Comparison of ENCODE assay signal across 8 cellular contexts in the genomic region with DNA sequence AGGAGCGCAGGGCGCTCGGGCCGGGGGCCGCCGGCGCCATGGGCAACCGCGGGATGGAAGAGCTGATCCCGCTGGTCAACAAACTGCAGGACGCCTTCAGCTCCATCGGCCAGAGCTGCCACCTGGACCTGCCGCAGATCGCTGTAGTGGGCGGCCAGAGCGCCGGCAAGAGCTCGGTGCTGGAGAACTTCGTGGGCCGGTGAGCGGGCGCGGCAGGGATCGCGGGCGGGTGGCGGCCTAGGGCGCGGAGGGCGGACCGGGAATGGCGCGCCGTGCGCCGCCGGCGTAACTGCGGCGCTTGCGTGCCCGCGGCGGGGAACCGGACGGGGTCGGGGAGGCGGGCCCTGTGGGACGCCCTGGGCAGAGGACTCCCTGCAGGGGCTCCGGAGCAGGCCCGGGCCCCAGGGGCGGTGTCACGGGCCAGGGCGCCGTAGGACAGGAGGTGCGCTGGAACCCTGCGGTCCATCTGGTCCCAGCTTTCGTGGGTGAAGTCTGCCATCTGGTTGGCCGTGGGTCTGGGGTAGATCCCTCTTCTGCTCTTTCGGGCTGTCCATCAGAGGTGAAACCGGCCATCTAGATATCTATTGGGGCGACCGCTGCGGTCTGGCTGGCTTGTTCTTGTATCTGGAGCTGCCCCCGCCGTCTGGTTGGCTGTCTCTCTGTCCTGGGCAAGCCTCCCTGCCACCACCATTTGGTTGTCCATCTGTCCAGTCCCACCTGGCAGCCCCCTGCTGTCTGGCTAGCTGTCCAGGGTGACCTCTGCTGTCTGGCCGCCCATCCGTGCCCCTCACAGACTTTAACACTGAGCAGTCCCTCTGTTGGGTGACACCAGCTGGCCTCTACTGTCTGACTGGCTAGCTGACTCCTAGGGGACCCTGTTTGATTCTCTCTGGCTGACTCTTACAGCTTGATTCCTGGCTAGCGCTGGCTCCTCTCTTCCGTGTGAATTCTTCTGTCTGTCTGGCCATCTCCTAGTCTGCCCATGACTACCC. TPM values are rescaled to one million over a fixed set of nuclear protein-coding genes. Genes with fewer than 3 reads are reported as not detected.
A peak's percentile ranks its signal among the peaks of the same experiment; 100 is the strongest.
DNase-seq lines count a peak whose midpoint lies in the region; ATAC-seq and TF ChIP-seq lines count a peak whose summit lies in the region.

No MANE protein-coding gene starts in this region.

- H3K4me2 ChIP-seq in OCI-LY3 (ENCODE audit: low read length), result peak overlapping the region; percentile 91

- H3K9ac ChIP-seq in OCI-LY3 (ENCODE audit: low read length), result peak overlapping the region; percentile 83

- H2AFZ ChIP-seq in OCI-LY3 (ENCODE audit: low read depth, low read length), result no peak overlapping the region

- H3K27me3 ChIP-seq in OCI-LY3 (ENCODE audit: low read depth, low read length), result no peaks in the 10 kb centered on the region

- peak; percentile 68 for DNase-seq in GM12865 (ENCODE audit: low read depth)
- no peak for DNase-seq in HFF-Myc (ENCODE audit: extremely low read depth, low read depth)
- peak; percentile 86 for DNase-seq in activated effector memory CD4-positive, alpha-beta T cell treated with anti-CD3 and anti-CD28 coated beads, Interleukin-2, amount 50 U/mL, for 16 hours
- DNase-seq in germinal center (ENCODE audit: low spot score), result peak; percentile 56
- no peak for DNase-seq in omental fat pad (ENCODE audit: low spot score)
- DNase-seq in kidney glomerular epithelial cell (lab: John Stamatoyannopoulos, UW), result no peak

- TF ChIP-seq CTCF in GM12865 (IDR thresholded peaks at IDR 0.05; ENCODE audit: insufficient read depth, low read depth, low read length, missing control alignments) (no peak), HFF-Myc (IDR thresholded peaks at IDR 0.05; ENCODE audit: low read depth, low read length, missing control alignments) (no peak), OCI-LY3 (IDR thresholded peaks at IDR 0.05; ENCODE audit: low read depth, low read length) (no peak), omental fat pad (IDR thresholded peaks at IDR 0.05) (no peak)

- ATAC-seq in omental fat pad (ENCODE audit: low FRiP score), result peak; percentile 5
- ATAC-seq in HG02970 (IDR thresholded peaks at IDR 0.05; ENCODE audit: low FRiP score, unreplicated experiment), result no peak

- peak overlapping the region; percentile 47 for H3K27ac ChIP-seq in OCI-LY3 (ENCODE audit: low read length)

- H4K20me1 ChIP-seq in OCI-LY3 (ENCODE audit: insufficient read depth, low read length), result peaks cover 29% of the 10 kb centered on the region

- H3K4me3 ChIP-seq in GM12865 (ENCODE audit: low read depth, low read length) (peak overlapping the region; percentile 98), HFF-Myc (replicated peaks; ENCODE audit: low read depth, low read length) (peak overlapping the region; percentile 64), OCI-LY3 (ENCODE audit: low read length) (peak overlapping the region; percentile 82)

- H3K79me2 ChIP-seq in OCI-LY3 (ENCODE audit: low read length), result peaks cover 55% of the 10 kb centered on the region

- H3K4me1 ChIP-seq in OCI-LY3 (ENCODE audit: low read length), result peaks cover 11% of the 10 kb centered on the region

- H3K9me3 ChIP-seq in OCI-LY3 (ENCODE audit: insufficient read depth, low read length), result no peaks in the 10 kb centered on the region

- peaks cover 13% of the 10 kb centered on the region for H3K36me3 ChIP-seq in OCI-LY3 (replicated peaks; ENCODE audit: low read depth, low read length)

RNA-seq across cellular contexts. Expression of a gene that starts 0.6 kb away (rescaled TPM):
- 100 to 1,000 TPM in 2 of 4 donors, 10 to 100 TPM in 2; 76.5 to 135 (median 99.9) TPM for total RNA-seq in omental fat pad

RNA-seq across cellular contexts. Expression of a gene that starts 17.3 kb away (rescaled TPM):
- 10 to 100 TPM; 25.0 to 40.2 (median 28.9) TPM for total RNA-seq in omental fat pad

Comparison
In these comparisons a context has a peak if more than half of its experiments do, and no peak if none do; other contexts are left out.
1. DNase-seq: peak in GM12865 (single experiment), activated effector memory CD4-positive, alpha-beta T cell treated with anti-CD3 and anti-CD28 coated beads, Interleukin-2, amount 50 U/mL, for 16 hours (single experiment) and germinal center (single experiment); none in HFF-Myc (single experiment), omental fat pad (single experiment) and kidney glomerular epithelial cell (single experiment).
2. Peak in every context shown above with its lines, with median percentiles within 50 percentile points of each other: H3K4me3 ChIP-seq.